In the genomic region with DNA sequence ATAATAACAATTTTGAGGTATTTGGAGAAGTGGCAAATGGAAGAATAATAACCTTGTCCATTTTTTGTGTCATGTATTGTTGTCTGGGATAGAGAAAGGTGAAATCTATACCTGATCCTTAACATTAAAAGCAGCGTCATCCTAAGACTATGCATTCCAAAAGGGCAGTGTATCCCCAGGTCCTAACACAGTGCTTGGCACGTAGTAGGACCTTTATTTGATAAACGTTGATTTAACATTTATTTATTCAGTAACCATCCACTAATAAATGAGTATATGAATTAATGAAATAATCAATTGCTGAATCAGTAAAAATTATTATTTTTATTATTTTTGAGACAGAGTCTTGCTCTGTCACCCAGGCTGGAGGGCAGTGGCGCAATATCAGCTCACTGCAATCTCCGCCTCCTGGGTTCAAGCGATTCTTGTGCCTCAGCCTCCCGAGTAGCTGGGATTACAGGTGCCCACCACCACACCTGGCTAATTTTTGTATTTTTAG, we compare ENCODE assay signal across 8 cellular contexts.
DNase-seq lines count a peak whose midpoint lies in the region; ATAC-seq, FAIRE-seq and TF ChIP-seq lines count a peak whose summit lies in the region.
"Not testable (repeated sequence)": the region's sequence is repeated elsewhere in the genome, so short reads cannot be mapped to it uniquely, and the experiment has no call there.

No MANE protein-coding gene starts in this region.

- H3K4me3 ChIP-seq in K562; hepatocyte; HepG2 (replicated peaks in 1 of 3; ENCODE audit: insufficient read depth in 1 of 3, low read depth in 2 of 3, low read length in 3 of 3): not testable (repeated sequence)

- peak overlapping the region; percentile 67 for H3K27ac ChIP-seq in VCaP
- not testable (repeated sequence) for H3K27ac ChIP-seq in K562 (ENCODE audit: extremely low read depth, low read depth, low read length); HepG2 (ENCODE audit: extremely low read length, insufficient read depth, low read length)
- H3K27ac ChIP-seq in hepatocyte = peak overlapping the region; percentile 38

- intact Hi-C loops in K562 (cut with micrococcal nuclease); HepG2 (cut with micrococcal nuclease; ENCODE audit: unreplicated experiment): not testable (repeated sequence)

- not testable (repeated sequence) for H3K9ac ChIP-seq in K562 (ENCODE audit: insufficient read depth in 1 of 2, low read depth in 2 of 2, low read length in 2 of 2); HepG2 (ENCODE audit: insufficient read depth, low read depth, low read length)

- not testable (repeated sequence) for FAIRE-seq in K562 (lab: Jason Lieb, UNC); HepG2 (lab: Jason Lieb, UNC)

- H3K9me3 ChIP-seq in K562 (replicated peaks; ENCODE audit: control insufficient read depth, insufficient read depth, low read depth, low read length); hepatocyte (ENCODE audit: low read depth); HepG2 (ENCODE audit: low read length): not testable (repeated sequence)

- DNase-seq in K562 (ENCODE audit: extremely low read depth in 1 of 4, low spot score in 3 of 4); hepatocyte (ENCODE audit: low spot score); HepG2 (ENCODE audit: low spot score); memory B cell (ENCODE audit: low spot score in 2 of 2); stimulated activated naive B cell treated with anti-CD40 and anti-IgM and Interleukin-4, amounts not matched to agents 10 μg/mL and 1 μg/mL and 100 μg/mL, for 72 hours: not testable (repeated sequence)

- H3K36me3 ChIP-seq in K562 (ENCODE audit: control insufficient read depth, insufficient read depth, low read length); hepatocyte (replicated peaks; ENCODE audit: insufficient read depth, low read depth); HepG2 (replicated peaks in 1 of 2; ENCODE audit: control insufficient read depth in 1 of 2, insufficient read depth in 2 of 2, low read length in 2 of 2): not testable (repeated sequence)

- H3K79me2 ChIP-seq in K562 (ENCODE audit: control insufficient read depth, insufficient read depth, low read length) = peaks cover 16% of the 10 kb centered on the region; the same call in 2 of the 3 replicates
- not testable (repeated sequence) for H3K79me2 ChIP-seq in hepatocyte; HepG2 (ENCODE audit: insufficient read depth, low read length)

- not testable (repeated sequence) for TF ChIP-seq CTCF in VCaP (conservative IDR thresholded peaks at IDR 0.05); K562 (IDR thresholded peaks at IDR 0.05 in 2 of 3, conservative IDR thresholded peaks at IDR 0.05 in 1 of 3; ENCODE audit: insufficient read depth in 2 of 3, low read depth in 1 of 3, low read length in 3 of 3); hepatocyte (IDR thresholded peaks at IDR 0.05; ENCODE audit: poor library complexity); HepG2 (CRISPR knock-in tag; IDR thresholded peaks at IDR 0.05); nephron (IDR thresholded peaks at IDR 0.05; ENCODE audit: unreplicated experiment in 3 of 3)

- H3K9me2 ChIP-seq in hepatocyte (replicated peaks; ENCODE audit: insufficient read depth) = not testable (repeated sequence)

- not testable (repeated sequence) for BruUV-seq in K562 (replicated peaks; lab: Mats Ljungman, UMichigan); HepG2 (replicated peaks; lab: Mats Ljungman, UMichigan)

- not testable (repeated sequence) for TF ChIP-seq EP300 in K562 (IDR thresholded peaks at IDR 0.05; ENCODE audit: low read length); HepG2 (IDR thresholded peaks at IDR 0.05; ENCODE audit: low read depth in 2 of 2, low read length in 2 of 2); HepG2 (CRISPR knock-in tag; IDR thresholded peaks at IDR 0.05; ENCODE audit: borderline replicate concordance)

- TF ChIP-seq RAD21 in K562 (CRISPR knock-in tag; conservative IDR thresholded peaks at IDR 0.05 in 1 of 2, IDR thresholded peaks at IDR 0.05 in 1 of 2); HepG2 (CRISPR knock-in tag; IDR thresholded peaks at IDR 0.05): not testable (repeated sequence)

- H3K36me3 Mint-ChIP-seq in memory B cell = peaks cover 15% of the 10 kb centered on the region
- not testable (repeated sequence) for H3K36me3 Mint-ChIP-seq in nephron (ENCODE audit: low read depth)
- peaks cover 30% of the 10 kb centered on the region for H3K36me3 Mint-ChIP-seq in stimulated activated memory B cell treated with anti-CD40 and anti-IgM and Interleukin-4, amounts not matched to agents 10 μg/mL and 1 μg/mL and 100 μg/mL, for 72 hours
- H3K36me3 Mint-ChIP-seq in stimulated activated naive B cell treated with anti-CD40 and anti-IgM and Interleukin-4, amounts not matched to agents 10 μg/mL and 1 μg/mL and 100 μg/mL, for 72 hours = peaks cover 17 to 37% of the 10 kb centered on the region in 2 donors

- CTCF ChIA-PET in K562 (lab: Yijun Ruan, JAX; ENCODE audit: low intra/inter-chr PET ratio); HepG2 (lab: Yijun Ruan, JAX; ENCODE audit: low intra/inter-chr PET ratio, low total read pairs): not testable (repeated sequence)

- peaks cover 24% of the 10 kb centered on the region for H3K4me1 Mint-ChIP-seq in memory B cell
- peaks cover 23% of the 10 kb centered on the region for H3K4me1 Mint-ChIP-seq in nephron
- peaks cover 49% of the 10 kb centered on the region for H3K4me1 Mint-ChIP-seq in stimulated activated memory B cell treated with anti-CD40 and anti-IgM and Interleukin-4, amounts not matched to agents 10 μg/mL and 1 μg/mL and 100 μg/mL, for 72 hours
- H3K4me1 Mint-ChIP-seq in stimulated activated naive B cell treated with anti-CD40 and anti-IgM and Interleukin-4, amounts not matched to agents 10 μg/mL and 1 μg/mL and 100 μg/mL, for 72 hours = peaks cover 31 to 65% of the 10 kb centered on the region in 2 donors

- not testable (repeated sequence) for TF ChIP-seq POLR2A in K562 (conservative IDR thresholded peaks at IDR 0.05); HepG2 (IDR thresholded peaks at IDR 0.05; ENCODE audit: insufficient read depth in 1 of 2, low read depth in 2 of 2, low read length in 2 of 2)

- POLR2A ChIA-PET in K562 (lab: Yijun Ruan, JAX) = interaction anchor here (0.6 to 1.1 kb wide), 2 partner anchors 17 to 22 kb away, joined by 3 read pairs; no protein-coding TSS in a partner anchor
- POLR2A ChIA-PET in HepG2 (lab: Yijun Ruan, JAX) = not testable (repeated sequence)

- H3K27me3 Mint-ChIP-seq in memory B cell; nephron (ENCODE audit: low read depth); stimulated activated memory B cell treated with anti-CD40 and anti-IgM and Interleukin-4, amounts not matched to agents 10 μg/mL and 1 μg/mL and 100 μg/mL, for 72 hours; stimulated activated naive B cell treated with anti-CD40 and anti-IgM and Interleukin-4, amounts not matched to agents 10 μg/mL and 1 μg/mL and 100 μg/mL, for 72 hours: not testable (repeated sequence)

- H3K27ac Mint-ChIP-seq in memory B cell (peak overlapping the region; percentile 29), nephron (peak overlapping the region; percentile 77 to 88 (median 82))
- peak overlapping the region; percentile 50 for H3K27ac Mint-ChIP-seq in stimulated activated memory B cell treated with anti-CD40 and anti-IgM and Interleukin-4, amounts not matched to agents 10 μg/mL and 1 μg/mL and 100 μg/mL, for 72 hours
- peak overlapping the region; percentile 16 for H3K27ac Mint-ChIP-seq in stimulated activated naive B cell treated with anti-CD40 and anti-IgM and Interleukin-4, amounts not matched to agents 10 μg/mL and 1 μg/mL and 100 μg/mL, for 72 hours

- H3K9me1 ChIP-seq in K562 (ENCODE audit: control insufficient read depth, insufficient read depth, low read length) = not testable (repeated sequence)

- not testable (repeated sequence) for H2AFZ ChIP-seq in K562 (ENCODE audit: low read depth, low read length); hepatocyte; HepG2 (ENCODE audit: low read length)

- not testable (repeated sequence) for H3K4me2 ChIP-seq in K562 (ENCODE audit: insufficient read depth, low read length); hepatocyte; HepG2 (ENCODE audit: low read depth, low read length)

- peaks cover 17% of the 10 kb centered on the region in 2 experiments; a peak in 4 of 5 replicates for H3K4me1 ChIP-seq in K562 (replicated peaks in 1 of 2; ENCODE audit: control insufficient read depth in 2 of 2, insufficient read depth in 2 of 2, low read length in 2 of 2)
- not testable (repeated sequence) for H3K4me1 ChIP-seq in hepatocyte (ENCODE audit: insufficient read depth)
- peaks cover 14% of the 10 kb centered on the region for H3K4me1 ChIP-seq in HepG2 (ENCODE audit: insufficient read depth, low read length)

- WGBS in K562 (ENCODE audit: insufficient coverage, low coverage, missing lambda C conversion rate) = 78% methylated on average over 7 of the region's 7 CpGs
- WGBS in hepatocyte (ENCODE audit: low lambda C conversion rate, missing lambda C conversion rate) = 90% methylated on average over 7 of the region's 7 CpGs
- 74% methylated on average over 7 of the region's 7 CpGs for WGBS in HepG2 (ENCODE audit: low lambda C conversion rate)

- H3K4me3 Mint-ChIP-seq in memory B cell; nephron; stimulated activated memory B cell treated with anti-CD40 and anti-IgM and Interleukin-4, amounts not matched to agents 10 μg/mL and 1 μg/mL and 100 μg/mL, for 72 hours; stimulated activated naive B cell treated with anti-CD40 and anti-IgM and Interleukin-4, amounts not matched to agents 10 μg/mL and 1 μg/mL and 100 μg/mL, for 72 hours: not testable (repeated sequence)

- not testable (repeated sequence) for ATAC-seq in K562; HepG2; memory B cell (ENCODE audit: low read depth); stimulated activated memory B cell treated with anti-CD40 and anti-IgM and Interleukin-4, amounts not matched to agents 10 μg/mL and 1 μg/mL and 100 μg/mL, for 72 hours; stimulated activated naive B cell treated with anti-CD40 and anti-IgM and Interleukin-4, amounts not matched to agents 10 μg/mL and 1 μg/mL and 100 μg/mL, for 72 hours (replicated peaks)

- H4K20me1 ChIP-seq in K562 (replicated peaks; ENCODE audit: control insufficient read depth, insufficient read depth, low read length); hepatocyte (ENCODE audit: insufficient read depth, poor library complexity, severe bottlenecking); HepG2 (ENCODE audit: insufficient read depth, low read length): not testable (repeated sequence)

- H3K27me3 ChIP-seq in K562 (ENCODE audit: control insufficient read depth in 2 of 2, insufficient read depth in 2 of 2, low read length in 2 of 2); hepatocyte; HepG2 (ENCODE audit: control insufficient read depth in 1 of 2, insufficient read depth in 2 of 2, low read length in 2 of 2): not testable (repeated sequence)

- in situ Hi-C loops in K562 (cut with MboI); HepG2 (cut with HindIII; ENCODE audit: extremely low pct_ligation_motif_present, low pct_unique_long_range_greater_than_20kb): not testable (repeated sequence)

- H3K9me3 Mint-ChIP-seq in memory B cell; nephron; stimulated activated memory B cell treated with anti-CD40 and anti-IgM and Interleukin-4, amounts not matched to agents 10 μg/mL and 1 μg/mL and 100 μg/mL, for 72 hours; stimulated activated naive B cell treated with anti-CD40 and anti-IgM and Interleukin-4, amounts not matched to agents 10 μg/mL and 1 μg/mL and 100 μg/mL, for 72 hours: not testable (repeated sequence)

Comparison
In these comparisons a context has a peak if more than half of its experiments do, and no peak if none do; other contexts are left out.
1. H3K27ac Mint-ChIP-seq: peak in every context shown above with its lines; median percentile 82 in nephron; 50 in stimulated activated memory B cell treated with anti-CD40 and anti-IgM and Interleukin-4, amounts not matched to agents 10 μg/mL and 1 μg/mL and 100 μg/mL, for 72 hours; 29 in memory B cell; 16 in stimulated activated naive B cell treated with anti-CD40 and anti-IgM and Interleukin-4, amounts not matched to agents 10 μg/mL and 1 μg/mL and 100 μg/mL, for 72 hours.